10 cellular contexts compared by ENCODE assay signal in the genomic region with DNA sequence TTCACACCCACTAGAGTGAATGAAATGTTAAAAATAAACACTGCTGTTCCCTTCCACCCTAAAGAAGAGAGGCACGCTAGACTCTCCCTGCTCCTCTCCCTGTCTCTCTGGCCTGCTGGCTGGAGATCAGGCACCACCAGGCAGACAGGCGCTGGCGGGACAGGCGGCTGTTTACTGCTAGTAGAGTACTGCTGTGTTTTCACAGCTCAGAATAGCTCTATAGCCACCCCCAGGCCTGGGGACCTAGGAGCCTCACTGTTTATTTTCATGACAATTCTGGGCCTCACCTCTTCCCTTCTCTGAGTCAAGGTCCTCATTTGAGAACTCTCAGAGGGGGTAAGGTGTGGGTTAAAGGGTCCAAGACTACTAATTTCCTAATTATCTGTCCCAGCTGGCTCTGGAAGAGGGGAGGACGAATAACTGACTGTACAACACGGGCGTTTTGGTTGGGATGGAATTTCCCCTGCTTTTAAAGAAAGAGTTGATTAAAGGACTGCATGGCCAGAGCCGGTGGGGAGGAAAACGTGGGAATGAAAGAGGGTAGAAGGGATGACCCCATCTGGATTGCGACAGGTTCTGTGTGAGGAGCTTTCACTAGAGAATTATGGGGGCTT. TPM values are rescaled to one million over a fixed set of nuclear protein-coding genes. Genes with fewer than 3 reads are reported as not detected.
A peak's percentile ranks its signal among the peaks of the same experiment; 100 is the strongest.
DNase-seq lines count a peak whose midpoint lies in the region; ATAC-seq and TF ChIP-seq lines count a peak whose summit lies in the region.
"Had no signal": no experiment of that assay in that cellular context is flagged by ENCODE, and none has a peak within 500 bp of the region (broad histone marks: within the 10 kb centered on the region; RNA-seq: fewer than 3 reads in every experiment).

No MANE protein-coding gene starts in this region.

- no peak overlapping the region for H3K4me3 Mint-ChIP-seq in endodermal cell
- H3K4me3 Mint-ChIP-seq: IgD-negative memory B cell had no signal

- H3K4me3 ChIP-seq in endodermal cell (ENCODE audit: low read length) (no peak overlapping the region), stomach (no peak overlapping the region)

- H3K36me3 ChIP-seq in endodermal cell (ENCODE audit: control insufficient read depth, insufficient read depth, low read length), result no peaks in the 10 kb centered on the region
- H3K36me3 ChIP-seq in stomach, result no peaks in the 10 kb centered on the region

- intact Hi-C loops in stomach (cut with DNase I; ENCODE audit: low total_unique reads), result no loop called here

- TF ChIP-seq CTCF in endodermal cell (conservative IDR thresholded peaks at IDR 0.05) (no peak), stomach (IDR thresholded peaks at IDR 0.05) (no peak)

- H3K4me1 ChIP-seq in endodermal cell (ENCODE audit: control insufficient read depth, insufficient read depth, low read length) (peaks cover 5% of the 10 kb centered on the region), stomach (peaks cover 35 to 61% (median 45%) of the 10 kb centered on the region in 4 donors)

- no peak overlapping the region for H3K9ac ChIP-seq in endodermal cell (ENCODE audit: extremely low read depth, low read length, poor library complexity, severe bottlenecking)

- no peaks in the 10 kb centered on the region for H3K27me3 ChIP-seq in endodermal cell (ENCODE audit: control insufficient read depth, insufficient read depth, low read length, poor library complexity, severe bottlenecking)
- H3K27me3 ChIP-seq in stomach, result no peaks in the 10 kb centered on the region

- 30 to 64% methylated on average over 5 to 10 of the region's 10 CpGs for WGBS in endodermal cell (ENCODE audit: insufficient coverage in 1 of 2, insufficient read length in 1 of 2), 2 experiments
- WGBS in stomach, 5 donors, result 42 to 69% (median 50%) methylated on average over 10 of the region's 10 CpGs

- DNase-seq in HuH-7.5 (ENCODE audit: low spot score) (peak; percentile 65), endodermal cell (peak; percentile 89), lung microvascular endothelial cell (ENCODE audit: low read depth in 2 of 2) (peak; percentile 40 to 71), stomach (peak; percentile 56), NCI-H2196 treated with DMSO at 0.1 percent for 48 hours (lab: John Stamatoyannopoulos, UW; ENCODE audit: unreplicated experiment) (no peak), NCI-H524 (lab: John Stamatoyannopoulos, UW) (no peak)
- no peak for DNase-seq in stimulated activated CD8-positive, alpha-beta memory T cell treated with anti-CD3 and anti-CD28 coated beads, Interleukin-4, amount 100 ng/mL, for 48 hours

- H3K27me3 Mint-ChIP-seq in endodermal cell (ENCODE audit: insufficient read depth), result peaks cover 2% of the 10 kb centered on the region

- H3K9me3 ChIP-seq in endodermal cell (ENCODE audit: control insufficient read depth, low read length) (no peaks in the 10 kb centered on the region), stomach (no peaks in the 10 kb centered on the region)

- ATAC-seq in GM18907 (IDR thresholded peaks at IDR 0.05; ENCODE audit: unreplicated experiment), result no peak

- peaks cover 9% of the 10 kb centered on the region for H3K4me1 Mint-ChIP-seq in endodermal cell
- H3K4me1 Mint-ChIP-seq: IgD-negative memory B cell had no signal

- no peak for TF ChIP-seq POLR2A in stomach (IDR thresholded peaks at IDR 0.05)

- no peak for TF ChIP-seq EP300 in stomach (IDR thresholded peaks at IDR 0.05)

- no peak overlapping the region for H3K27ac ChIP-seq in endodermal cell (ENCODE audit: low read depth, low read length)
- peak overlapping the region in 4 of 5 donors; percentile 45 to 80 (median 76) for H3K27ac ChIP-seq in stomach

- H3K36me3 Mint-ChIP-seq in endodermal cell (ENCODE audit: low read depth), result no peaks in the 10 kb centered on the region
- H3K36me3 Mint-ChIP-seq: IgD-negative memory B cell had no signal

- H3K27ac Mint-ChIP-seq in endodermal cell, result peak overlapping the region; percentile 82
- H3K27ac Mint-ChIP-seq: IgD-negative memory B cell had no signal

- no peaks in the 10 kb centered on the region for H3K9me3 Mint-ChIP-seq in endodermal cell
- H3K9me3 Mint-ChIP-seq: IgD-negative memory B cell had no signal

RNA-seq across cellular contexts. Expression of a gene that starts 9.0 kb away (rescaled TPM):
- total RNA-seq in endodermal cell (not detected), lung microvascular endothelial cell (not detected in 2 replicates), stomach (1 to 10 TPM in 1 of 5 donors, not detected in 4; 4.0 TPM)
- polyA plus RNA-seq in endodermal cell (2013, experiment 1 of 2), result not detected
- polyA plus RNA-seq in endodermal cell (2013, experiment 2 of 2), result not detected
- polyA plus RNA-seq in stomach, result not detected
- total RNA-seq: bronchial epithelial cell had no signal
- polyA plus RNA-seq: IgD-negative memory B cell had no signal

RNA-seq across cellular contexts. Expression of a gene that starts 40.6 kb away (rescaled TPM):
- 1 to 10 TPM; 1.3 to 1.9 TPM for total RNA-seq in endodermal cell
- polyA plus RNA-seq in endodermal cell (2013, experiment 1 of 2), result 0.93 TPM
- 1.6 TPM for polyA plus RNA-seq in endodermal cell (2013, experiment 2 of 2)
- 0.20 and 0.22 TPM in 2 replicates for total RNA-seq in lung microvascular endothelial cell
- total RNA-seq in stomach, result 10 to 100 TPM; 20.9 to 67.9 (median 42.0) TPM
- 10 to 100 TPM in 1 of 3 donors, 1 to 10 TPM in 2; 6.2 to 46.9 (median 9.3) TPM for polyA plus RNA-seq in stomach
- polyA plus RNA-seq: IgD-negative memory B cell had no signal

RNA-seq across cellular contexts. Expression of a gene that starts 47.3 kb away (rescaled TPM):
- total RNA-seq in endodermal cell (1 to 10 TPM; 3.7 to 3.8 TPM), lung microvascular endothelial cell (0.22 and 0.40 TPM in 2 replicates), stomach (1 to 10 TPM in 1 of 5 donors, under 1 TPM in 2, not detected in 2; 0.87 to 3.0 (median 0.92) TPM)
- polyA plus RNA-seq in endodermal cell (2013, experiment 1 of 2), result 1.7 TPM
- polyA plus RNA-seq in endodermal cell (2013, experiment 2 of 2), result 1.6 TPM
- polyA plus RNA-seq in stomach, result under 1 TPM in 2 of 3 donors, not detected in 1; 0.50 to 0.55 TPM
- polyA plus RNA-seq: IgD-negative memory B cell had no signal

RNA-seq across cellular contexts. Expression of a gene that starts 58.4 kb away (rescaled TPM):
- total RNA-seq in endodermal cell (100 to 1,000 TPM; 153 to 178 TPM), lung microvascular endothelial cell (49.5 and 56.5 TPM in 2 replicates), stomach (10 to 100 TPM; 26.4 to 74.4 (median 70.0) TPM)
- 124 TPM for polyA plus RNA-seq in endodermal cell (2013, experiment 1 of 2)
- polyA plus RNA-seq in endodermal cell (2013, experiment 2 of 2), result 115 TPM
- polyA plus RNA-seq in stomach, result 10 to 100 TPM; 27.1 to 75.8 (median 61.5) TPM

Comparison
In these comparisons a context has a peak if more than half of its experiments do, and no peak if none do; other contexts are left out.
1. DNase-seq: peak in HuH-7.5 (single experiment), endodermal cell (single experiment), lung microvascular endothelial cell (2 of 2) and stomach (single experiment); none in NCI-H2196 treated with DMSO at 0.1 percent for 48 hours (single experiment), NCI-H524 (0 of 2) and stimulated activated CD8-positive, alpha-beta memory T cell treated with anti-CD3 and anti-CD28 coated beads, Interleukin-4, amount 100 ng/mL, for 48 hours (single experiment).
2. RNA of a gene that starts 40.6 kb away (total RNA-seq): 20.9 to 67.9 TPM in stomach; 1.3 to 1.9 TPM in endodermal cell and 0.20 to 0.22 TPM in lung microvascular endothelial cell; every median in the first group is over 4 times any median in the second.